In the genomic region with DNA sequence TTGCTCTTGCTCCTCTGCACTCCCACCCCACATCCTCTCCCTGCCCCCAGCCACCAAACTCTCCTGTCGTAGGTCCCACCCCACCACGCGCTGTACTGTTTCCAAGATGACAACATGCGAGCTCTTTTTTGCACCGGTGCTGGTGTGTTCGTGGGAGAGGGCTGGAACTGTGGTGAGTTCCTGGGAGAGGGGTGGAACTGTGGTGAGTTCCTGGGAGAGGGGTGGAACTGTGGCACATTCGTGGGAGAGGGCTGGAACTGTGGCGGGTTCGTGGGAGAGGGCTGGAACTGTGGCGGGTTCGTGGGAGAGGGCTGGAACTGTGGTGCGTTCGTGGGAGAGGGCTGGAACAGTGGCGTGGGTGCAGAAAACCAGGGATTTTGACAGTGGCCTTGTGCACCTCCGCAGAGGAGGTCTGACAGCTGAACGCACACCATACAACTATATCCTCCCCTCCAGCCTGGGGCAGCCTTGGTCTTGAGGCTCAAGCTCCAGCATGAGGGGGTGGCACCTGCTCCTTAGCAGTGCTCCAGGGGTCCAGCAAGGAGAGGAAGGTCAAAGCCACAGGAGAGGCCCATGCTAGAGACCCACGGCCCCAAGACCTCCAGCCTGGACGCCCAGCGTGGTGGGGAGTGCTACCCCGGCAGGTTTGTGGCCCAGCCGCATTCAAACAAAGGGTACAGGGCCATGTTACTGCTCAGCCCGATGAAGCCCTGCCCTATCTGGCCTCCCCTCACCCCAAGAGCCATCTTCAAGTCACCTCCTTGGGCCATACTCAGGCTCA, we compare ENCODE assay signal across 1 cellular context.
TF ChIP-seq lines count a peak whose summit lies in the region.

No MANE protein-coding gene starts in this region.

TF ChIP-seq in liver, 16 proteins besides CTCF, POLR2A, EP300 and RAD21 (continued from another document):
- TF ChIP-seq, protein P1, sequence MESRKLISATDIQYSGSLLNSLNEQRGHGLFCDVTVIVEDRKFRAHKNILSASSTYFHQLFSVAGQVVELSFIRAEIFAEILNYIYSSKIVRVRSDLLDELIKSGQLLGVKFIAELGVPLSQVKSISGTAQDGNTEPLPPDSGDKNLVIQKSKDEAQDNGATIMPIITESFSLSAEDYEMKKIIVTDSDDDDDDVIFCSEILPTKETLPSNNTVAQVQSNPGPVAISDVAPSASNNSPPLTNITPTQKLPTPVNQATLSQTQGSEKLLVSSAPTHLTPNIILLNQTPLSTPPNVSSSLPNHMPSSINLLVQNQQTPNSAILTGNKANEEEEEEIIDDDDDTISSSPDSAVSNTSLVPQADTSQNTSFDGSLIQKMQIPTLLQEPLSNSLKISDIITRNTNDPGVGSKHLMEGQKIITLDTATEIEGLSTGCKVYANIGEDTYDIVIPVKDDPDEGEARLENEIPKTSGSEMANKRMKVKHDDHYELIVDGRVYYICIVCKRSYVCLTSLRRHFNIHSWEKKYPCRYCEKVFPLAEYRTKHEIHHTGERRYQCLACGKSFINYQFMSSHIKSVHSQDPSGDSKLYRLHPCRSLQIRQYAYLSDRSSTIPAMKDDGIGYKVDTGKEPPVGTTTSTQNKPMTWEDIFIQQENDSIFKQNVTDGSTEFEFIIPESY (IDR thresholded peaks at IDR 0.05): no peak
- TF ChIP-seq FOXA2 (IDR thresholded peaks at IDR 0.05) (no peak), GABPA (IDR thresholded peaks at IDR 0.05 in 1 of 2, conservative IDR thresholded peaks at IDR 0.05 in 1 of 2) (no peak)
- TF ChIP-seq, protein P2, sequence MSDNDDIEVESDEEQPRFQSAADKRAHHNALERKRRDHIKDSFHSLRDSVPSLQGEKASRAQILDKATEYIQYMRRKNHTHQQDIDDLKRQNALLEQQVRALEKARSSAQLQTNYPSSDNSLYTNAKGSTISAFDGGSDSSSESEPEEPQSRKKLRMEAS (IDR thresholded peaks at IDR 0.05): no peak
